Comparison of ENCODE assay signal across 1 cellular context in the genomic region with DNA sequence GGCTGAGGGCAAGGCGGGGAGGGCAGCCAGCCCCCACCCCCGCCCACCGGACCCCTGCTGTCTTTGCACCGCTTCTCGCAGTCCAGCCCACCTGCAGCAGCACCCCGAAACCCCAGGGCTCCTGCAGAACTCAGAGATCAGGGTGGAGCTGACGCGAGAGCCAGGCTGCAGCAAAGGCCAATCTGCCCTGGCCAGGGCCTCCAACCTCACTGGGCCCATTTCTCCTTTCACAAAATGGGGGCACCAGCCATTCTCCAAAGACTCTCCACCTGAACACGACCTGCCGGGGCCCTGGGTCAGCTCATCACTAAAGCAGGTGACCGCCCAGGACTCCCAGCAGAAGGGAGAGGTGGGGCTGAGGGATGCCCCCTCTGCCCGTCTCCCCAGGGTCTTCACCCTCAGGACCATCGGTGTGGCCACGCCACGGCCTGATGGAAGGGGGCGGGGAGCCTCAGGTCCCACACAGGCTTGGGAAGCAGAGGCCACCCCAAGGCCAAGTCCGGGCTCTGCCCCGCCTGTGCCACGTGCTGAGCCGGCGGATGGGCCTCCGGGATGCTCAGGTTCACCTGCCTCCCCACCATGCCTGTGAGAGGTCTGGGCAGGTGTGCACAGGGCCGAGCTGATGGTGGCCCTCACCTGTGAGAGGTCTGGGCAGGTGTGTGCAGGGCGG.
TF ChIP-seq lines count a peak whose summit lies in the region.

No MANE protein-coding gene starts in this region.

TF ChIP-seq in H1, 55 proteins besides CTCF, POLR2A, EP300 and RAD21:
- no peak for TF ChIP-seq CBX8 (IDR thresholded peaks at IDR 0.05; ENCODE audit: borderline replicate concordance, low read depth, low read length)
